ENCODE assay signal across 18 cellular contexts in genomic region chr9:93261281-93261680, GRCh38.
A peak's percentile ranks its signal among the peaks of the same experiment; 100 is the strongest.
DNase-seq lines count a peak whose midpoint lies in the region; ATAC-seq, FAIRE-seq and TF ChIP-seq lines count a peak whose summit lies in the region.
"Had no signal": no experiment of that assay in that cellular context is flagged by ENCODE, and none has a peak within 500 bp of the region (broad histone marks: within the 10 kb centered on the region; RNA-seq: fewer than 3 reads in every experiment).

No MANE protein-coding gene starts in this region.

- peak; percentile 5 to 61 for DNase-seq in NCI-H2081 (lab: John Stamatoyannopoulos, UW)
- DNase-seq in NCI-H2081 treated with DMSO at 0.1 percent for 48 hours (lab: John Stamatoyannopoulos, UW), result no peak
- no peak for DNase-seq in D721Med (ENCODE audit: insufficient read length, low spot score)
- DNase-seq in NT2/D1 (ENCODE audit: low read depth, low spot score), result no peak
- DNase-seq in left lung, result peak; percentile 13 to 64
- no peak for DNase-seq in T1000 (lab: John Stamatoyannopoulos, UW)
- no peak for DNase-seq in SIG-M5 treated with dmso at 0.1 percent for 504 hours (lab: John Stamatoyannopoulos, UW; ENCODE audit: unreplicated experiment)
- DNase-seq: cerebellar nuclear complex; COR-L47; erythroblast; NCI-H2171; stimulated activated CD4-positive, alpha-beta T cell treated with anti-CD3 and anti-CD28 coated beads, Interleukin-12 subunit alpha, Interleukin-12 subunit beta, amount 100 ng/mL, for 4 hours had no signal

- TF ChIP-seq CTCF in D721Med (IDR thresholded peaks at IDR 0.05; ENCODE audit: insufficient read depth, missing control alignments) (peak; percentile 7), left lung (IDR thresholded peaks at IDR 0.05) (no peak)

- H3K27me3 ChIP-seq in NT2/D1 (ENCODE audit: insufficient read depth, insufficient read length), result no peaks in the 10 kb centered on the region
- peaks cover 0 to 6% of the 10 kb centered on the region in 2 donors for H3K27me3 ChIP-seq in left lung
- H3K27me3 ChIP-seq: transverse colon had no signal

- FAIRE-seq in D721Med (lab: Jason Lieb, UNC), result no peak
- FAIRE-seq: A204.1 had no signal

- H3K4me3 ChIP-seq in NT2/D1 (ENCODE audit: insufficient read length, low read depth) (no peak overlapping the region), left lung (no peak overlapping the region)
- H3K4me3 ChIP-seq: transverse colon had no signal

- intact Hi-C loops in left lung (cut with DNase I), result no loop called here

- H3K9me3 ChIP-seq in NT2/D1 (ENCODE audit: insufficient read depth, low read length) (no peaks in the 10 kb centered on the region), left lung (no peaks in the 10 kb centered on the region)
- H3K9me3 ChIP-seq: neutrophil, transverse colon had no signal

- H3K36me3 ChIP-seq in NT2/D1 (ENCODE audit: insufficient read depth, insufficient read length, low read length) (peaks cover 20% of the 10 kb centered on the region), left lung (no peaks in the 10 kb centered on the region)
- H3K36me3 ChIP-seq: neutrophil had no signal

- peak overlapping the region; percentile 38 for H3K9ac ChIP-seq in NT2/D1 (ENCODE audit: insufficient read length, low read depth)

- peaks cover 8% of the 10 kb centered on the region for H3K4me1 ChIP-seq in NT2/D1 (ENCODE audit: insufficient read depth, insufficient read length)
- H3K4me1 ChIP-seq in left lung, result no peaks in the 10 kb centered on the region

- ATAC-seq in left lung (no peak), GM21381 (IDR thresholded peaks at IDR 0.05; ENCODE audit: unreplicated experiment) (no peak)
- ATAC-seq: activated CD8-positive, alpha-beta T cell treated with anti-CD3 and anti-CD28 coated beads, Interleukin-2, amount 10 ng/mL, durations not matched to agents 7 days and 5 days had no signal

- H3K27ac ChIP-seq in left lung, result no peak overlapping the region
- H3K27ac ChIP-seq: neutrophil, RWPE1, transverse colon had no signal

Comparison
In these comparisons a context has a peak if more than half of its experiments do, and no peak if none do; other contexts are left out.
1. DNase-seq: peak in NCI-H2081 (2 of 2) and left lung (2 of 2); none in NCI-H2081 treated with DMSO at 0.1 percent for 48 hours (single experiment), D721Med (single experiment), NT2/D1 (single experiment), T1000 (single experiment) and SIG-M5 treated with dmso at 0.1 percent for 504 hours (single experiment).